29 cellular contexts compared by ENCODE assay signal in the genomic region with DNA sequence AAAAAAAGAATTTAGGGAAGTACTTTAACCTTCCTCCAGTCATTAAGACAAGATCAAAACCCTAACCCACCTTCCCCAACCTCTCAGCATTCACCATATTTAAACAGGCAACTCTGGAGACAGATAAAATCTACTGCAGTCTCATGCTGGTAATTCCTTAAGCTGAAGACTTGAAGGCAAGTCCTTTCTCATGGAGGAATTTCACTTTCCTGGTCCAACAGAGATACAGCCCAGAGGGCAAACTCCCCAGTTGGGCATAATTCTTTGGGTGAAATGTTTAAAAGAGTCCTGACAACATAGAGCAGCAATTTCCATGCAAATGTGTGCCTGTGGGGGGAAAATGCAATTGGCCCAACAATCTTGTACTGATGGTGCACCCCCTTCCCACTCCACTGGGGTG.
"Had no signal": no experiment of that assay in that cellular context is flagged by ENCODE, and none has a peak within 500 bp of the region (broad histone marks: within the 10 kb centered on the region; RNA-seq: fewer than 3 reads in every experiment).

No MANE protein-coding gene starts in this region.

- H3K36me3 ChIP-seq: ascending aorta, cardiac muscle cell had no signal

- FAIRE-seq: bronchial epithelial cell, TTC549 had no signal

- H3K27me3 ChIP-seq: ascending aorta had no signal

- DNase-seq: activated B cell treated with CpG ODN at 0.5 μM for 24 hours; activated CD4-positive, alpha-beta memory T cell treated with anti-CD3 and anti-CD28 coated beads for 36 hours; activated CD4-positive, alpha-beta T cell treated with anti-CD3 and anti-CD28 coated beads for 4 hours; activated CD4-positive, alpha-beta T cell treated with anti-CD3 and anti-CD28 coated beads, Interleukin-2, amount 10 ng/mL, durations not matched to agents 24 days and 14 days; activated CD4-positive, alpha-beta T cell treated with anti-CD3 and anti-CD28 coated beads, Interleukin-2, amount 50 U/mL, for 1 hour; activated CD4-positive, alpha-beta T cell treated with anti-CD3 and anti-CD28 coated beads, Interleukin-2, amount 50 U/mL, for 4 hours; activated CD4-positive, CD25-positive, alpha-beta regulatory T cell treated with anti-CD3 and anti-CD28 coated beads, Interleukin-2, amount 50 U/mL, for 72 hours; activated CD8-positive, alpha-beta memory T cell treated with anti-CD3 and anti-CD28 coated beads, Interleukin-2, amount 50 U/mL, for 48 hours; activated CD8-positive, alpha-beta T cell treated with anti-CD3 and anti-CD28 coated beads for 36 hours; activated effector memory CD4-positive, alpha-beta T cell treated with Interleukin-2 at 50 U/mL for 16 hours; activated gamma-delta T cell; activated naive CD4-positive, alpha-beta T cell treated with anti-CD3 and anti-CD28 coated beads, Interleukin-2, amount 10 ng/mL, durations not matched to agents 7 days and 5 days; activated naive CD4-positive, alpha-beta T cell treated with Interleukin-2 at 50 U/mL for 16 hours; activated naive CD8-positive, alpha-beta T cell treated with anti-CD3 and anti-CD28 coated beads, Interleukin-2, amount 10 ng/mL, durations not matched to agents 7 days and 5 days; activated naive CD8-positive, alpha-beta T cell treated with anti-CD3 and anti-CD28 coated beads, Interleukin-2, amount 50 U/mL, for 24 hours; activated T-cell treated with anti-CD3 and anti-CD28 coated beads, Interleukin-2, amount 50 U/mL, for 24 hours; activated T-cell treated with anti-CD3 and anti-CD28 coated beads, Interleukin-2, amount 50 U/mL, for 48 hours; amygdala; anterior cingulate cortex; caudate nucleus; cerebellar nuclear complex; T-helper 1 cell; T-helper 2 cell; T-helper 9 cell had no signal

- H3K9me3 ChIP-seq: ascending aorta had no signal

- H3K4me3 ChIP-seq: ascending aorta, cardiac muscle cell had no signal

- H3K27ac ChIP-seq: ascending aorta, cardiac muscle cell, VCaP had no signal

- H3K4me1 ChIP-seq: ascending aorta had no signal

- ATAC-seq: activated CD8-positive, alpha-beta T cell treated with anti-CD3 and anti-CD28 coated beads for 36 hours; activated naive CD8-positive, alpha-beta T cell treated with anti-CD3 and anti-CD28 coated beads, Interleukin-2, amount 50 U/mL, for 24 hours had no signal
